8 cellular contexts compared by ENCODE assay signal in genomic region chr4:113760094-113760851, GRCh38.
DNase-seq lines count a peak whose midpoint lies in the region; ATAC-seq, FAIRE-seq and TF ChIP-seq lines count a peak whose summit lies in the region.

No MANE protein-coding gene starts in this region.

- TF ChIP-seq POLR2A in H54 (IDR thresholded peaks at IDR 0.05; ENCODE audit: low read depth, low read length) = no peak
- TF ChIP-seq POLR2A in Raji (IDR thresholded peaks at IDR 0.05; ENCODE audit: insufficient read depth, low read depth, low read length) = peak; percentile 41; the same call in 1 of the 2 replicates

- no peak for TF ChIP-seq CTCF in AG04449 (IDR thresholded peaks at IDR 0.05; ENCODE audit: insufficient read depth, low read length, missing control alignments)

- H3K4me3 ChIP-seq in AG04449 (ENCODE audit: low read depth, low read length) = peak overlapping the region; percentile 90

- POLR2A ChIA-PET in AG04449 (lab: Yijun Ruan, JAX) = interaction anchor here (0.8 to 1.3 kb wide), 2 partner anchors 213 to 365 kb away, joined by 3 to 4 read pairs; no protein-coding TSS in a partner anchor

- DNase-seq in AG04449 (ENCODE audit: low read depth, low spot score) (no peak), H54 (ENCODE audit: insufficient read length, low spot score) (peak; percentile 2), hypothalamus (lab: John Stamatoyannopoulos, UW) (peak in 30 of 51 donors; percentile 5 to 71 (median 30)), putamen (ENCODE audit: low spot score) (peak; percentile 24), SHP77 treated with DMSO at 0.1 percent for 48 hours (lab: John Stamatoyannopoulos, UW) (no peak)

- ATAC-seq in GM21576 (IDR thresholded peaks at IDR 0.05; ENCODE audit: unreplicated experiment) = no peak

- FAIRE-seq in H54 (lab: Jason Lieb, UNC) = no peak

- H3K27ac ChIP-seq in angular gyrus (ENCODE audit: low read depth, low read length) = peak overlapping the region; percentile 97

- CTCF ChIA-PET in AG04449 (lab: Yijun Ruan, JAX) = interaction anchor here (0.7 to 1.8 kb wide), 5 partner anchors 212 to 621 kb away, joined by 3 to 12 read pairs (median 3); no protein-coding TSS in a partner anchor

Comparison
In these comparisons a context has a peak if more than half of its experiments do, and no peak if none do; other contexts are left out.
1. DNase-seq: peak in H54 (single experiment), hypothalamus (30 of 51) and putamen (single experiment); none in AG04449 (single experiment) and SHP77 treated with DMSO at 0.1 percent for 48 hours (single experiment).